In the genomic region with DNA sequence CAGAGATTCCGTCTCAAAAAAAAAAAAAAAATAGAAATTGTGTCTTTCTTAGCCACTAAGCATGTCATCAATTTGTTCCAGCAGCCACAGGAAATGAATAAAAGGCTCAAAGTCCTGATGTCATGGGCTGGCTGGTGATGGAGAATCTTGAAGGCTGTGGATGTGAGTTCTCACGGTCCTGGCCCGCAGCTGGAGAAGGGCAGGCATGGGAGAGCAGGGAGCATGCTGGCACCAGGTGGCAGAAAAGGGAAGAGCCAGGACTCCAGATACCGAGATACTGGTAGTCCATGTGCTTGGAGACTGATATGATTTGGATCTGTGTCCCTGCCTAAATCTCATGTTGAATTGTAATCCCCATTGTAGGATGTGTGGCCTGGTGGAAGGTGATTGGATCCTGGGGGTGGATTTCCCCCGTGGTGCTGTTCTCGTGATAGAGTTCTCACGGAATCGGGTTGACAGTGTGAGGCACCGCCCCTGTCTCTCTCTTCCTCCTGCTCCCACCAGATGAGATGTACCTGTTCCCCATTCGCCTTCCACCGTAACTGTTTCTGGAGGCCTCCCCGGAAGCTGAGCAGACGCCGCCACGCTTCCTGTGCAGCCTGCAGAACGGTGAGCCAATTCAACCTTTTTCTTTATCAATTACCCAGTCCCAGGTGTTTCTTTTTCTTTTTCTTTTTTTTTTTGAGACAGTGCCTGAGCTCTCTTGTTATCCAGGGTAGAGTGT, we compare ENCODE assay signal across 1 cellular context.
A peak's percentile ranks its signal among the peaks of the same experiment; 100 is the strongest.
TF ChIP-seq lines count a peak whose summit lies in the region.

No MANE protein-coding gene starts in this region.

TF ChIP-seq in SK-N-SH, 30 proteins besides CTCF, POLR2A, EP300 and RAD21:
- TF ChIP-seq JUND (IDR thresholded peaks at IDR 0.05) (no peak), SMC3 (IDR thresholded peaks at IDR 0.05; ENCODE audit: low read depth, low read length) (peak; percentile 10; the same call in 1 of the 2 replicates)
